8 cellular contexts compared by ENCODE assay signal in genomic region chr22:20697481-20698113, GRCh38.
DNase-seq lines count a peak whose midpoint lies in the region; FAIRE-seq and TF ChIP-seq lines count a peak whose summit lies in the region.
"Not testable (repeated sequence)": the region's sequence is repeated elsewhere in the genome, so short reads cannot be mapped to it uniquely, and the experiment has no call there.

No MANE protein-coding gene starts in this region.

- peak overlapping the region; percentile 58 for H3K4me3 ChIP-seq in Loucy (ENCODE audit: low read length, poor library complexity, severe bottlenecking)
- H3K4me3 ChIP-seq in Peyer's patch: not testable (repeated sequence)

- DNase-seq in GDM1 (lab: John Stamatoyannopoulos, UW): peak; percentile 52
- DNase-seq in Peyer's patch: peak in 2 of 3 donors; percentile 41 to 93
- DNase-seq in activated CD8-positive, alpha-beta memory T cell treated with anti-CD3 and anti-CD28 coated beads, Interleukin-2, amount 50 U/mL, for 24 hours (ENCODE audit: extremely low read depth): peak; percentile 42
- DNase-seq in dermis blood vessel endothelial cell: peak; percentile 76
- peak; percentile 80 for DNase-seq in iris pigment epithelial cell (ENCODE audit: low read depth)
- peak; percentile 79 for DNase-seq in renal cortical epithelial cell (ENCODE audit: low read depth)
- peak; percentile 86 for DNase-seq in urothelium cell line (ENCODE audit: low spot score)

- H3K79me2 ChIP-seq in Loucy (ENCODE audit: insufficient read depth, low read length): not testable (repeated sequence)

- not testable (repeated sequence) for H3K27me3 ChIP-seq in Loucy (ENCODE audit: insufficient read depth, low read length, poor library complexity, severe bottlenecking); Peyer's patch

- FAIRE-seq in urothelium cell line (lab: Jason Lieb, UNC): not testable (repeated sequence)

- H3K9ac ChIP-seq in Loucy (ENCODE audit: low read depth, low read length, poor library complexity, severe bottlenecking): peak overlapping the region; percentile 43

- TF ChIP-seq CTCF in Loucy (conservative IDR thresholded peaks at IDR 0.05; ENCODE audit: low read length): peak; percentile 59
- peak in 4 of 6 experiments; percentile 16 to 93 (median 86) for TF ChIP-seq CTCF in Peyer's patch (IDR thresholded peaks at IDR 0.05)

- not testable (repeated sequence) for H3K4me1 ChIP-seq in Loucy (ENCODE audit: insufficient read depth, low read length, poor library complexity, severe bottlenecking); Peyer's patch

- peak overlapping the region; percentile 58 for H3K4me2 ChIP-seq in Loucy (ENCODE audit: low read depth, low read length, poor library complexity, severe bottlenecking)

- H3K27ac ChIP-seq in Peyer's patch: peak overlapping the region in 2 of 4 donors; percentile 16 to 33

- not testable (repeated sequence) for H4K20me1 ChIP-seq in Loucy (ENCODE audit: insufficient read depth, low read length, poor library complexity, severe bottlenecking)

- not testable (repeated sequence) for H3K9me2 ChIP-seq in Loucy (replicated peaks; ENCODE audit: low read depth, low read length)

- H3K36me3 ChIP-seq in Loucy (ENCODE audit: insufficient read depth, low read length); Peyer's patch: not testable (repeated sequence)

- peak overlapping the region; percentile 75; the same call in 1 of the 2 replicates for H2AFZ ChIP-seq in Loucy (ENCODE audit: low read length)

- not testable (repeated sequence) for H3F3A ChIP-seq in Loucy (ENCODE audit: low read depth)

- TF ChIP-seq POLR2A in Peyer's patch (IDR thresholded peaks at IDR 0.05): not testable (repeated sequence)

- not testable (repeated sequence) for H3K9me3 ChIP-seq in Loucy (ENCODE audit: insufficient read depth, low read depth, low read length); Peyer's patch
